In the genomic region with DNA sequence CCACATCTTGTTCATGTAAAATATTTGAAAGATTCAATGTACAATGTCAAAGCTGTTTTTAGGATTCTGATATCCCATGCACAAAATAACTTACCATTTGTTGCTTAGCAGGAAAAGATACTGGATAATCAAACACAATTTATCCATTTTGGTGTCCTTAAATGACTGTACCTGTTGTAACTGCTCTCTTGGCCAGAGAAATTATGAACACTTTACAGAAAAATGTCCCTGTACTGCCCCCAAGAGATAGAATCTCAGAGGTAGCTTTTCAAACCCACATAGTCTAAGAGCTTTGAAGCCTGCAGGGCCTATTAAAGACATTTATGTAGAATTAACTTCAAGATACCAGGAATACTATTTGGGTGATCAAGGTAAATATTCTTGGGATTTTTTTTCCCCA, we compare ENCODE assay signal across 13 cellular contexts. TPM values are rescaled to one million over a fixed set of nuclear protein-coding genes. Genes with fewer than 3 reads are reported as not detected.
A peak's percentile ranks its signal among the peaks of the same experiment; 100 is the strongest.
DNase-seq lines count a peak whose midpoint lies in the region; ATAC-seq, FAIRE-seq and TF ChIP-seq lines count a peak whose summit lies in the region.
"Had no signal": no experiment of that assay in that cellular context is flagged by ENCODE, and none has a peak within 500 bp of the region (broad histone marks: within the 10 kb centered on the region; RNA-seq: fewer than 3 reads in every experiment).

No MANE protein-coding gene starts in this region.

- TF ChIP-seq CTCF in GM12878 (IDR thresholded peaks at IDR 0.05 in 2 of 3, conservative IDR thresholded peaks at IDR 0.05 in 1 of 3; ENCODE audit: control insufficient read depth in 2 of 3, extremely low read depth in 1 of 3, insufficient read depth in 1 of 3, low read depth in 3 of 3, low read length in 3 of 3) (peak; percentile 19 to 42 (median 32); a peak in 5 of 6 replicates), left lung (IDR thresholded peaks at IDR 0.05) (no peak)

- TF ChIP-seq RAD21 in GM12878 (IDR thresholded peaks at IDR 0.05; ENCODE audit: insufficient read depth, low read depth, low read length): peak; percentile 78

- no peak overlapping the region for H3K4me2 ChIP-seq in GM12878 (ENCODE audit: control insufficient read depth, insufficient read depth)

- H3K9ac ChIP-seq in GM12878 (ENCODE audit: control insufficient read depth, insufficient read depth, low read length): no peak overlapping the region

- peaks cover 12% of the 10 kb centered on the region for H3K4me1 ChIP-seq in GM12878 (ENCODE audit: control insufficient read depth, insufficient read depth, low read length)
- H3K4me1 ChIP-seq in left lung: peaks cover 0 to 14% of the 10 kb centered on the region in 2 donors

- BruUV-seq in GM12878 (replicated peaks; lab: Mats Ljungman, UMichigan): no TSS peak

- H3K4me3 Mint-ChIP-seq in activated T-cell treated with anti-CD3 and anti-CD28 coated beads, Interleukin-2, amount 50 U/mL, for 72 hours: no peak overlapping the region
- H3K4me3 Mint-ChIP-seq: activated CD4-positive, alpha-beta T cell treated with anti-CD3 and anti-CD28 coated beads, Interleukin-2, amount 10 ng/mL, durations not matched to agents 7 days and 5 days had no signal

- no peaks in the 10 kb centered on the region for H3K27me3 Mint-ChIP-seq in activated T-cell treated with anti-CD3 and anti-CD28 coated beads, Interleukin-2, amount 50 U/mL, for 72 hours (ENCODE audit: low read depth)
- H3K27me3 Mint-ChIP-seq: activated CD4-positive, alpha-beta T cell treated with anti-CD3 and anti-CD28 coated beads, Interleukin-2, amount 10 ng/mL, durations not matched to agents 7 days and 5 days had no signal

- DNase-seq in DMS53 treated with DMSO at 0.1 percent for 48 hours (lab: John Stamatoyannopoulos, UW; ENCODE audit: unreplicated experiment) (peak; percentile 24), LHCN-M2 (ENCODE audit: low read depth) (peak; percentile 29), GM12878 (ENCODE audit: low read depth, low spot score) (no peak), left lung (no peak), activated T-cell treated with anti-CD3 and anti-CD28 coated beads for 4 hours (no peak), COLO668 (lab: John Stamatoyannopoulos, UW; ENCODE audit: unreplicated experiment) (no peak)
- DNase-seq in activated CD4-positive, alpha-beta T cell treated with anti-CD3 and anti-CD28 coated beads, Interleukin-2, amount 50 U/mL, for 1 hour: no peak
- no peak for DNase-seq in activated T-cell treated with anti-CD3 and anti-CD28 coated beads, Interleukin-2, amount 50 U/mL, for 72 hours
- DNase-seq: activated CD4-positive, alpha-beta T cell treated with anti-CD3 and anti-CD28 coated beads, Interleukin-2, amount 10 ng/mL, durations not matched to agents 7 days and 5 days; GOT3; mesendoderm; NCI-H2029; stimulated activated CD4-positive, alpha-beta T cell treated with anti-CD3 and anti-CD28 coated beads, Interleukin-4, amount 100 ng/mL, for 1 hour had no signal

- H2AFZ ChIP-seq in GM12878 (ENCODE audit: control insufficient read depth, low read depth, low read length): no peak overlapping the region

- H3K4me1 Mint-ChIP-seq in activated T-cell treated with anti-CD3 and anti-CD28 coated beads, Interleukin-2, amount 50 U/mL, for 72 hours (ENCODE audit: low read depth): no peaks in the 10 kb centered on the region
- H3K4me1 Mint-ChIP-seq: activated CD4-positive, alpha-beta T cell treated with anti-CD3 and anti-CD28 coated beads, Interleukin-2, amount 10 ng/mL, durations not matched to agents 7 days and 5 days had no signal

- H3K4me3 ChIP-seq in GM12878: no peak overlapping the region
- H3K4me3 ChIP-seq in left lung: no peak overlapping the region

- no peaks in the 10 kb centered on the region for H3K36me3 Mint-ChIP-seq in activated T-cell treated with anti-CD3 and anti-CD28 coated beads, Interleukin-2, amount 50 U/mL, for 72 hours (ENCODE audit: insufficient read depth in 2 of 2)

- POLR2A ChIA-PET in GM12878 (lab: Charles Lee): no interaction called here

- peak; percentile 73 for ATAC-seq in GM12878
- peak; percentile 43 for ATAC-seq in left lung
- no peak for ATAC-seq in activated T-cell treated with anti-CD3 and anti-CD28 coated beads, Interleukin-2, amount 50 U/mL, for 72 hours (replicated peaks in 1 of 2)

- no peak overlapping the region for H3K27ac ChIP-seq in GM12878 (ENCODE audit: control insufficient read depth, insufficient read depth)
- H3K27ac ChIP-seq in left lung: no peak overlapping the region

- H3K27me3 ChIP-seq in GM12878 (replicated peaks in 1 of 2; ENCODE audit: control insufficient read depth in 2 of 2, insufficient read depth in 2 of 2, low read length in 1 of 2) (no peaks in the 10 kb centered on the region), left lung (no peaks in the 10 kb centered on the region)

- H3K9me3 ChIP-seq in GM12878 (replicated peaks; ENCODE audit: control insufficient read depth, insufficient read depth, low read length) (no peaks in the 10 kb centered on the region), left lung (no peaks in the 10 kb centered on the region)

- no peak for FAIRE-seq in GM12878 (lab: Jason Lieb, UNC)

- RAD21 ChIA-PET in GM12878 (lab: Charles Lee; ENCODE audit: unreplicated experiment): interaction anchor here (0.5 to 2.2 kb wide), 8 partner anchors 12 to 185 kb away, joined by 3 to 20 read pairs (median 4); partner anchors contain the start of gene ME2

- H3K9me3 Mint-ChIP-seq in activated T-cell treated with anti-CD3 and anti-CD28 coated beads, Interleukin-2, amount 50 U/mL, for 72 hours: no peaks in the 10 kb centered on the region
- H3K9me3 Mint-ChIP-seq: activated CD4-positive, alpha-beta T cell treated with anti-CD3 and anti-CD28 coated beads, Interleukin-2, amount 10 ng/mL, durations not matched to agents 7 days and 5 days had no signal

- TF ChIP-seq POLR2A in GM12878 (IDR thresholded peaks at IDR 0.05; ENCODE audit: low read depth, low read length): no peak

- H3K79me2 ChIP-seq in GM12878 (ENCODE audit: control insufficient read depth, insufficient read depth, low read length): no peaks in the 10 kb centered on the region

- TF ChIP-seq EP300 in GM12878 (IDR thresholded peaks at IDR 0.05; ENCODE audit: borderline replicate concordance in 1 of 2, control insufficient read depth in 1 of 2, low read depth in 2 of 2, low read length in 2 of 2): no peak

- in situ Hi-C loops in GM12878 (cut with MboI): no loop called here

- intact Hi-C loops in GM12878 (cut with micrococcal nuclease; ENCODE audit: unreplicated experiment) (loop anchor here (2.0 kb wide), 1 partner anchor 46 kb away; the partner anchor contains the start of gene MRO), left lung (cut with DNase I) (no loop called here)

- H3K36me3 ChIP-seq in GM12878 (ENCODE audit: control insufficient read depth in 2 of 2, insufficient read depth in 2 of 2, low read length in 1 of 2) (no peaks in the 10 kb centered on the region), left lung (no peaks in the 10 kb centered on the region)

- CTCF ChIA-PET in GM12878 (lab: Yijun Ruan, JAX): interaction anchor here (0.6 to 2.5 kb wide), 8 partner anchors 33 to 194 kb away, joined by 3 to 46 read pairs (median 4); partner anchors contain the start of gene MRO

- H4K20me1 ChIP-seq in GM12878 (ENCODE audit: control insufficient read depth, insufficient read depth): no peaks in the 10 kb centered on the region

- H3K27ac Mint-ChIP-seq in activated T-cell treated with anti-CD3 and anti-CD28 coated beads, Interleukin-2, amount 50 U/mL, for 72 hours: no peak overlapping the region
- H3K27ac Mint-ChIP-seq: activated CD4-positive, alpha-beta T cell treated with anti-CD3 and anti-CD28 coated beads, Interleukin-2, amount 10 ng/mL, durations not matched to agents 7 days and 5 days had no signal

- SMC1A ChIA-PET in GM12878 (lab: Charles Lee; ENCODE audit: uncharacterized antibody, unreplicated experiment): interaction anchor here (0.8 to 2.2 kb wide), 8 partner anchors 12 to 50 kb away, joined by 3 to 24 read pairs (median 4); partner anchors contain the start of genes ME2 and MRO

RNA-seq across cellular contexts. Expression of gene ME2, which starts 12.2 kb away (rescaled TPM):
- total RNA-seq in LHCN-M2 (2014; rRNA removed): 33.3 and 39.0 TPM in 2 replicates
- 13.0 TPM for polyA plus RNA-seq in LHCN-M2 (2012)
- 91.8 and 96.5 TPM in 2 replicates for total RNA-seq in GM12878 (2013; cell fraction: nucleolus; rRNA removed)
- 137 and 161 TPM in 2 replicates for total RNA-seq in GM12878 (2014; rRNA removed)
- 117 and 119 TPM in 2 replicates for total RNA-seq in GM12878 (2014; rRNA removed; fragmentation: Illumina TruSeq; extraction: Trizol)
- total RNA-seq in GM12878 (2021): 88.5 and 92.2 TPM in 2 replicates
- polyA plus RNA-seq in GM12878 (2011; ENCODE audit: low read depth): 27.7 TPM
- 136 and 173 TPM in 2 replicates for polyA plus RNA-seq in GM12878 (2011; rRNA removed)
- polyA plus RNA-seq in GM12878 (2011; cell fraction: cytosol; rRNA removed): 55.3 and 69.9 TPM in 2 replicates
- 60.2 and 71.8 TPM in 2 replicates for polyA plus RNA-seq in GM12878 (2011; cell fraction: nucleus; rRNA removed)
- 37.5 and 60.4 TPM in 2 replicates for polyA plus RNA-seq in GM12878 (2012)
- polyA plus RNA-seq in GM12878 (2014; fragmentation: Illumina TruSeq; extraction: Trizol): 155 and 195 TPM in 2 replicates
- 10 to 100 TPM; 41.3 to 46.9 TPM for polyA plus RNA-seq in GM12878 (2014; fragmentation: Nextera tagmentation; extraction: Ambion mirVana)
- polyA plus RNA-seq in GM12878 (2014; rRNA removed): 122 and 130 TPM in 2 replicates
- 100 to 1,000 TPM; 151 to 155 TPM for polyA plus RNA-seq in GM12878 (2016; fragmentation: Nextera tagmentation; extraction: Ambion mirVana)
- 58.2 and 86.7 TPM in 2 replicates for polyA minus RNA-seq in GM12878 (2011; rRNA and poly(A)+ RNA removed)
- polyA minus RNA-seq in GM12878 (2011; cell fraction: cytosol; rRNA and poly(A)+ RNA removed): 27.0 and 30.5 TPM in 2 replicates
- 18.6 and 26.3 TPM in 2 replicates for polyA minus RNA-seq in GM12878 (2011; cell fraction: nucleus; rRNA and poly(A)+ RNA removed)
- 10 to 100 TPM; 43.4 to 61.7 TPM for total RNA-seq in left lung
- 10 to 100 TPM; 72.3 to 75.2 TPM for total RNA-seq in activated T-cell treated with anti-CD3 and anti-CD28 coated beads, Interleukin-2, amount 50 U/mL, for 72 hours

RNA-seq across cellular contexts. Expression of gene MRO, which starts 46.9 kb away (rescaled TPM):
- not detected in 2 replicates for total RNA-seq in LHCN-M2 (2014; rRNA removed)
- not detected for polyA plus RNA-seq in LHCN-M2 (2012)
- not detected in 2 replicates for total RNA-seq in GM12878 (2013; cell fraction: nucleolus; rRNA removed)
- total RNA-seq in GM12878 (2014; rRNA removed): not detected in 2 replicates
- not detected in 2 replicates for total RNA-seq in GM12878 (2014; rRNA removed; fragmentation: Illumina TruSeq; extraction: Trizol)
- not detected in 2 replicates for total RNA-seq in GM12878 (2021)
- polyA plus RNA-seq in GM12878 (2011; ENCODE audit: low read depth): not detected
- polyA plus RNA-seq in GM12878 (2011; rRNA removed): 0.18 and 0.23 TPM in 2 replicates
- polyA plus RNA-seq in GM12878 (2011; cell fraction: cytosol; rRNA removed): 0.02 and 0.03 TPM in 2 replicates
- polyA plus RNA-seq in GM12878 (2011; cell fraction: nucleus; rRNA removed): 0.03 TPM in 1 of 2 replicates, not detected in the other
- not detected in 2 replicates for polyA plus RNA-seq in GM12878 (2012)
- not detected in 2 replicates for polyA plus RNA-seq in GM12878 (2014; fragmentation: Illumina TruSeq; extraction: Trizol)
- polyA plus RNA-seq in GM12878 (2014; fragmentation: Nextera tagmentation; extraction: Ambion mirVana): under 1 TPM in 1 of 2 experiments, not detected in 1; 0.11 TPM
- polyA plus RNA-seq in GM12878 (2014; rRNA removed): not detected in 2 replicates
- not detected for polyA plus RNA-seq in GM12878 (2016; fragmentation: Nextera tagmentation; extraction: Ambion mirVana)
- not detected in 2 replicates for polyA minus RNA-seq in GM12878 (2011; rRNA and poly(A)+ RNA removed)
- polyA minus RNA-seq in GM12878 (2011; cell fraction: cytosol; rRNA and poly(A)+ RNA removed): not detected in 2 replicates
- not detected in 2 replicates for polyA minus RNA-seq in GM12878 (2011; cell fraction: nucleus; rRNA and poly(A)+ RNA removed)
- total RNA-seq in left lung: under 1 TPM; 0.58 to 0.86 TPM
- not detected for total RNA-seq in activated T-cell treated with anti-CD3 and anti-CD28 coated beads, Interleukin-2, amount 50 U/mL, for 72 hours
- total RNA-seq: activated CD4-positive, alpha-beta T cell treated with anti-CD3 and anti-CD28 coated beads, Interleukin-2, amount 10 ng/mL, durations not matched to agents 7 days and 5 days had no signal

Comparison
In these comparisons a context has a peak if more than half of its experiments do, and no peak if none do; other contexts are left out.
1. DNase-seq: peak in DMS53 treated with DMSO at 0.1 percent for 48 hours (single experiment) and LHCN-M2 (single experiment); none in GM12878 (single experiment), left lung (0 of 2), activated T-cell treated with anti-CD3 and anti-CD28 coated beads for 4 hours (single experiment), COLO668 (single experiment), activated CD4-positive, alpha-beta T cell treated with anti-CD3 and anti-CD28 coated beads, Interleukin-2, amount 50 U/mL, for 1 hour (single experiment) and activated T-cell treated with anti-CD3 and anti-CD28 coated beads, Interleukin-2, amount 50 U/mL, for 72 hours (0 of 2).
2. ATAC-seq: peak in GM12878 (single experiment) and left lung (single experiment); none in activated T-cell treated with anti-CD3 and anti-CD28 coated beads, Interleukin-2, amount 50 U/mL, for 72 hours (0 of 2).
3. CTCF ChIP-seq: peak in GM12878 (3 of 3); none in left lung (0 of 2).